Comparison of ENCODE assay signal across 20 cellular contexts in the genomic region with DNA sequence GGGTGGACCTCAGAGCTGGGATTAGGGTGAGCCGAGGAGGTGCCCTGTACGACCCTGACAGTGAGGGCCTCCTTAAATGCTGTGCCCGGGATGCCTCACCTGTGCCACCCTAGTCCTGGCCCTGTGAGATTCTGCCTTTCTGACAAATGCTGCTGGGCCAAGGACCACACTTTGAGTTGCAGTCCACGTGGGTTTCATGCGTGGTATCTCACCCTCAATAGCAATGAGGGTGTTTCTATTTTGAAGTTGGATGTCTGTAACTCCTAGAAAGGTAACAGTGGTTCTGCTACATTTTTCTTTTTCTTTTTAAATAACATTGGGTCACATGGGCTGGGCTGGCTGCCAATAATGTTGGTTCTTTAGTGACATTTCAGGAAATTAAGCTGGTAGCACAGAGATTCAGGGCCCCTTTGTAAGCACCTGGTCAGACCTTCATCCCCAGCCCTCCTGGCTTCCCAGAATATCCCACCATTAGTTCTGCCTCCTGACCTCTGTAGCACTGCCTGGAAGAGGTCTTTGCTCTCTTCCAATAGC. TPM values are rescaled to one million over a fixed set of nuclear protein-coding genes. Genes with fewer than 3 reads are reported as not detected.
DNase-seq lines count a peak whose midpoint lies in the region; ATAC-seq and TF ChIP-seq lines count a peak whose summit lies in the region.
"Had no signal": no experiment of that assay in that cellular context is flagged by ENCODE, and none has a peak within 500 bp of the region (broad histone marks: within the 10 kb centered on the region; RNA-seq: fewer than 3 reads in every experiment).

No MANE protein-coding gene starts in this region.

- H3K9ac ChIP-seq in H9 (ENCODE audit: extremely low read depth, insufficient read length, low read length): no peak overlapping the region

- no peaks in the 10 kb centered on the region for H3K79me1 ChIP-seq in H9 (ENCODE audit: insufficient read depth, low read depth, low read length, poor library complexity, severe bottlenecking)

- no peak overlapping the region for H2AFZ ChIP-seq in H9 (ENCODE audit: low read length)
- H2AFZ ChIP-seq: PC-9 had no signal

- H3K79me2 ChIP-seq in H9 (ENCODE audit: insufficient read depth, low read length): no peaks in the 10 kb centered on the region

- H3K4me3 ChIP-seq in choroid plexus epithelial cell (ENCODE audit: low read depth, low read length): no peak overlapping the region
- H3K4me3 ChIP-seq: PC-9 had no signal

- CTCF ChIA-PET in activated CD8-positive, alpha-beta memory T cell treated with anti-CD3 and anti-CD28 coated beads, Interleukin-2, amount 10 ng/mL, durations not matched to agents 7 days and 5 days (lab: Charles Lee): no interaction called here

- no peak overlapping the region for H2AK5ac ChIP-seq in H9 (ENCODE audit: insufficient read length, low read length)

- no peaks in the 10 kb centered on the region for H3K23me2 ChIP-seq in H9 (ENCODE audit: insufficient read length, low read depth, low read length, poor library complexity, severe bottlenecking)

- no peak overlapping the region for H2BK15ac ChIP-seq in H9 (ENCODE audit: low read depth, low read length)

- H3K18ac ChIP-seq in H9 (ENCODE audit: insufficient read length, low read depth, low read length): no peak overlapping the region

- WGBS in H9 (ENCODE audit: extremely low coverage, insufficient read length, low lambda C conversion rate): no CpG with 5 or more reads among the region's 5 CpGs

- no peak overlapping the region for H3K56ac ChIP-seq in H9 (ENCODE audit: insufficient read length, low read depth, low read length)

- no peak overlapping the region for H3K27ac ChIP-seq in H9 (ENCODE audit: insufficient read length, low read depth, low read length)
- H3K27ac ChIP-seq: C4-2B, PC-9 had no signal

- H3K4ac ChIP-seq in H9 (ENCODE audit: low read depth, low read length): no peak overlapping the region

- no peaks in the 10 kb centered on the region for H3K36me3 Mint-ChIP-seq in activated CD8-positive, alpha-beta memory T cell treated with anti-CD3 and anti-CD28 coated beads, Interleukin-2, amount 10 ng/mL, durations not matched to agents 7 days and 5 days
- H3K36me3 Mint-ChIP-seq in mesothelial cell of epicardium (peaks cover 16% of the 10 kb centered on the region), H9 (ENCODE audit: insufficient read depth in 1 of 3, low read depth in 3 of 3) (peaks cover 2 to 8% (median 6%) of the 10 kb centered on the region in 3 experiments; a peak in 4 of 7 replicates)
- H3K36me3 Mint-ChIP-seq: IgD-negative memory B cell had no signal

- H4K5ac ChIP-seq in H9 (ENCODE audit: insufficient read length, low read depth, low read length): no peak overlapping the region

- H3K27me3 Mint-ChIP-seq in activated CD8-positive, alpha-beta memory T cell treated with anti-CD3 and anti-CD28 coated beads, Interleukin-2, amount 10 ng/mL, durations not matched to agents 7 days and 5 days: peaks cover 11% of the 10 kb centered on the region
- no peaks in the 10 kb centered on the region for H3K27me3 Mint-ChIP-seq in mesothelial cell of epicardium (ENCODE audit: low read depth)
- H3K27me3 Mint-ChIP-seq in H9 (ENCODE audit: low read depth): peaks cover 2% of the 10 kb centered on the region; the same call in 1 of the 2 replicates

- H3T11ph ChIP-seq in H9 (ENCODE audit: low read length): no peak overlapping the region

- no peaks in the 10 kb centered on the region for H3K9me3 ChIP-seq in H9 (ENCODE audit: control insufficient read depth, low read depth, low read length)

- H2BK5ac ChIP-seq in H9 (ENCODE audit: insufficient read length, low read length): no peak overlapping the region

- TF ChIP-seq CTCF in choroid plexus epithelial cell (conservative IDR thresholded peaks at IDR 0.05; ENCODE audit: low read depth, low read length): no peak
- no peak for TF ChIP-seq CTCF in mesothelial cell of epicardium (IDR thresholded peaks at IDR 0.05; ENCODE audit: unreplicated experiment)
- TF ChIP-seq CTCF in H9 (conservative IDR thresholded peaks at IDR 0.05): no peak

- H3K4me3 Mint-ChIP-seq in activated CD8-positive, alpha-beta memory T cell treated with anti-CD3 and anti-CD28 coated beads, Interleukin-2, amount 10 ng/mL, durations not matched to agents 7 days and 5 days: no peak overlapping the region
- H3K4me3 Mint-ChIP-seq in mesothelial cell of epicardium: no peak overlapping the region
- no peak overlapping the region for H3K4me3 Mint-ChIP-seq in H9

- no peak overlapping the region for H4K8ac ChIP-seq in H9 (replicated peaks; ENCODE audit: insufficient read length, low read depth, low read length)

- no peak overlapping the region for H3K4me2 ChIP-seq in H9 (ENCODE audit: insufficient read depth, insufficient read length, low read length)
- H3K4me2 ChIP-seq: PC-9 had no signal

- H3K27ac Mint-ChIP-seq in activated CD8-positive, alpha-beta memory T cell treated with anti-CD3 and anti-CD28 coated beads, Interleukin-2, amount 10 ng/mL, durations not matched to agents 7 days and 5 days: peak overlapping the region; percentile 63
- H3K27ac Mint-ChIP-seq in mesothelial cell of epicardium (peak overlapping the region; percentile 83), H9 (peak overlapping the region in 1 of 3 experiments; percentile 77; a peak in 1 of 7 replicates)

- H3K4me1 ChIP-seq in H9 (ENCODE audit: insufficient read depth, low read length): no peaks in the 10 kb centered on the region

- H3K4me1 Mint-ChIP-seq in activated CD8-positive, alpha-beta memory T cell treated with anti-CD3 and anti-CD28 coated beads, Interleukin-2, amount 10 ng/mL, durations not matched to agents 7 days and 5 days: no peaks in the 10 kb centered on the region
- H3K4me1 Mint-ChIP-seq in mesothelial cell of epicardium (peaks cover 24% of the 10 kb centered on the region), H9 (0 out of 4 replicates have a peak, but pooled peaks cover 0 to 2% of the 10 kb centered on the region in 2 experiments)

- H3K9me3 Mint-ChIP-seq in activated CD8-positive, alpha-beta memory T cell treated with anti-CD3 and anti-CD28 coated beads, Interleukin-2, amount 10 ng/mL, durations not matched to agents 7 days and 5 days (ENCODE audit: low read depth): no peaks in the 10 kb centered on the region
- H3K9me3 Mint-ChIP-seq in mesothelial cell of epicardium (no peaks in the 10 kb centered on the region), H9 (no peaks in the 10 kb centered on the region)
- H3K9me3 Mint-ChIP-seq: IgD-negative memory B cell had no signal

- no peak overlapping the region for H3K23ac ChIP-seq in H9 (ENCODE audit: insufficient read length, low read depth, low read length)

- ATAC-seq in activated CD8-positive, alpha-beta memory T cell treated with anti-CD3 and anti-CD28 coated beads, Interleukin-2, amount 10 ng/mL, durations not matched to agents 7 days and 5 days: no peak
- ATAC-seq in HG02852 (IDR thresholded peaks at IDR 0.05; ENCODE audit: unreplicated experiment) (no peak), HG03196 (IDR thresholded peaks at IDR 0.05; ENCODE audit: unreplicated experiment) (no peak)
- ATAC-seq: SK-N-SH treated with all-trans-retinoic acid at 6 μM for 48 hours had no signal

- no peaks in the 10 kb centered on the region for H4K20me1 ChIP-seq in H9 (ENCODE audit: control insufficient read depth, insufficient read depth, insufficient read length)

- no peak overlapping the region for H4K91ac ChIP-seq in H9 (ENCODE audit: insufficient read length, low read depth, low read length)

- no peak overlapping the region for H2BK12ac ChIP-seq in H9 (ENCODE audit: insufficient read length, low read depth, low read length)

- no peaks in the 10 kb centered on the region for H3K27me3 ChIP-seq in H9 (ENCODE audit: insufficient read depth, low read length)

- H3K14ac ChIP-seq in H9 (ENCODE audit: insufficient read depth, low read length): no peak overlapping the region

- no peak overlapping the region for H2BK20ac ChIP-seq in H9 (ENCODE audit: low read depth, low read length, poor library complexity, severe bottlenecking)

- no peak overlapping the region for H2BK120ac ChIP-seq in H9 (ENCODE audit: low read depth, low read length, poor library complexity, severe bottlenecking)

- DNase-seq in activated CD8-positive, alpha-beta memory T cell treated with anti-CD3 and anti-CD28 coated beads, Interleukin-2, amount 10 ng/mL, durations not matched to agents 7 days and 5 days: no peak
- no peak for DNase-seq in activated CD8-positive, alpha-beta memory T cell treated with anti-CD3 and anti-CD28 coated beads, Interleukin-2, amount 50 U/mL, for 48 hours
- peak; percentile 21 for DNase-seq in choroid plexus epithelial cell (ENCODE audit: low read depth)
- no peak for DNase-seq in mesothelial cell of epicardium (ENCODE audit: low spot score in 2 of 2, unreplicated experiment in 2 of 2)
- no peak for DNase-seq in H9
- DNase-seq: DMS53, GDM1, MV-4-11, NCI-H1105 treated with DMSO at 0.1 percent for 48 hours, NCI-H1694, NCI-H2081, NCI-H2171 treated with DMSO at 0.1 percent for 48 hours, NCI-H446 treated with DMSO at 0.1 percent for 48 hours, NCI-H69, PC-9 had no signal

RNA-seq across cellular contexts. Expression of gene LRRN4, which starts 17.4 kb away (rescaled TPM):
- total RNA-seq in activated CD8-positive, alpha-beta memory T cell treated with anti-CD3 and anti-CD28 coated beads, Interleukin-2, amount 10 ng/mL, durations not matched to agents 7 days and 5 days: not detected
- total RNA-seq in mesothelial cell of epicardium (75.4 to 89.5 TPM (median 78.8 TPM) in 3 replicates), H9 (2021) (0.22 and 0.42 TPM in 2 replicates)

RNA-seq across cellular contexts. Expression of gene FERMT1, which starts 51.6 kb away (rescaled TPM):
- total RNA-seq in activated CD8-positive, alpha-beta memory T cell treated with anti-CD3 and anti-CD28 coated beads, Interleukin-2, amount 10 ng/mL, durations not matched to agents 7 days and 5 days: under 1 TPM; 0.06 to 0.47 TPM
- 21.9 to 24.7 TPM (median 22.4 TPM) in 3 replicates for total RNA-seq in mesothelial cell of epicardium
- 9.6 and 9.7 TPM in 2 replicates for total RNA-seq in H9 (2021)

Comparison
In these comparisons a context has a peak if more than half of its experiments do, and no peak if none do; other contexts are left out.
1. RNA of gene LRRN4, which starts 17.4 kb away (total RNA-seq): 75.4 to 89.5 TPM in mesothelial cell of epicardium; 0.22 to 0.42 TPM in H9 and not detected in activated CD8-positive, alpha-beta memory T cell treated with anti-CD3 and anti-CD28 coated beads, Interleukin-2, amount 10 ng/mL, durations not matched to agents 7 days and 5 days; every median in the first group is over 10 times any median in the second.